ENCODE assay signal across 8 cellular contexts in the genomic region with DNA sequence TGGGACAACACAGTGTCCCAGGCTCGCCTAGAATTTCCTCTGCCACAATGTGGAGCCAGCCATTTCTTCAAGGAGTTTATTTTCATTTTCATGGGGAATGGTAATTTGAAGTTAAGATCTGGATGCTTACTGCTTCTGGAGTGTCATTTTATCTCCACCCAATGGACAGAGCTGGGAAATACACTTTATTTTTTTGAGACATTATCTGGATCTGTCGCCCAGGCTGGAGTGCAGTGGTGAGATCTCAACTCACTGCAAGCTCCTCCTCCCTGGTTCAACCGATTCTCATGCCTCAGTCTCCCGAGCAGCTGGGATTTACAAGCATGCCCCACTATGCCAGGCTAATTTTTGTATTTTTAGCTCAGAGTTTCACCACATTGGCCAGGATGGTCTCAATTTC. TPM values are rescaled to one million over a fixed set of nuclear protein-coding genes. Genes with fewer than 3 reads are reported as not detected.
DNase-seq lines count a peak whose midpoint lies in the region; ATAC-seq and TF ChIP-seq lines count a peak whose summit lies in the region.

No MANE protein-coding gene starts in this region.

- peaks cover 7% of the 10 kb centered on the region for H3K36me3 Mint-ChIP-seq in CD8-positive, alpha-beta T cell
- H3K36me3 Mint-ChIP-seq in activated B cell treated with CpG ODN at 0.5 μM for 24 hours (ENCODE audit: low read depth) (peaks cover 4% of the 10 kb centered on the region), osteocyte (ENCODE audit: unreplicated experiment) (peaks cover 2% of the 10 kb centered on the region)

- H3K4me3 ChIP-seq in CD8-positive, alpha-beta T cell (ENCODE audit: low read depth, low read length), result no peak overlapping the region
- H3K4me3 ChIP-seq in effector memory CD4-positive, alpha-beta T cell (ENCODE audit: insufficient read depth, low read depth, low read length, poor library complexity, severe bottlenecking), result no peak overlapping the region
- no peak overlapping the region for H3K4me3 ChIP-seq in suprapubic skin

- TF ChIP-seq EP300 in suprapubic skin (IDR thresholded peaks at IDR 0.05), result no peak

- H3K36me3 ChIP-seq in CD8-positive, alpha-beta T cell (ENCODE audit: insufficient read depth, low read length), result no peaks in the 10 kb centered on the region
- H3K36me3 ChIP-seq in KOPT-K1 (ENCODE audit: insufficient read depth, low read length) (no peaks in the 10 kb centered on the region), suprapubic skin (no peaks in the 10 kb centered on the region)
- H3K36me3 ChIP-seq in effector memory CD4-positive, alpha-beta T cell (ENCODE audit: control insufficient read depth, insufficient read depth, low read length), result no peaks in the 10 kb centered on the region

- H3K4me1 ChIP-seq in CD8-positive, alpha-beta T cell (ENCODE audit: insufficient read depth, low read length), result no peaks in the 10 kb centered on the region
- H3K4me1 ChIP-seq in effector memory CD4-positive, alpha-beta T cell (ENCODE audit: control insufficient read depth, insufficient read depth, low read length, poor library complexity, severe bottlenecking), result peaks cover 10% of the 10 kb centered on the region
- no peaks in the 10 kb centered on the region for H3K4me1 ChIP-seq in suprapubic skin

- H3K4me3 Mint-ChIP-seq in CD8-positive, alpha-beta T cell, result no peak overlapping the region
- H3K4me3 Mint-ChIP-seq in activated B cell treated with CpG ODN at 0.5 μM for 24 hours (no peak overlapping the region), osteocyte (ENCODE audit: unreplicated experiment) (no peak overlapping the region)

- no peak overlapping the region for H3K27ac ChIP-seq in CD8-positive, alpha-beta T cell (ENCODE audit: low read depth, low read length)
- peak overlapping the region; percentile 69 for H3K27ac ChIP-seq in KOPT-K1 (ENCODE audit: low read depth, low read length, poor library complexity, severe bottlenecking)
- no peak overlapping the region for H3K27ac ChIP-seq in effector memory CD4-positive, alpha-beta T cell (ENCODE audit: insufficient read depth, low read length, poor library complexity, severe bottlenecking)
- no peak overlapping the region for H3K27ac ChIP-seq in suprapubic skin

- POLR2A ChIA-PET in CD8-positive, alpha-beta T cell (lab: Charles Lee), result no interaction called here
- POLR2A ChIA-PET in activated B cell treated with CpG ODN at 0.5 μM for 24 hours (lab: Charles Lee), result interaction anchor here (0.7 to 2.1 kb wide), 11 partner anchors 12 to 390 kb away, joined by 3 to 13 read pairs (median 3); partner anchors contain the start of genes ADAM19, C5orf52 and THG1L

- H3K9me3 ChIP-seq in CD8-positive, alpha-beta T cell (ENCODE audit: low read length), result no peaks in the 10 kb centered on the region
- no peaks in the 10 kb centered on the region for H3K9me3 ChIP-seq in KOPT-K1 (ENCODE audit: insufficient read depth, low read length, poor library complexity, severe bottlenecking)
- no peaks in the 10 kb centered on the region for H3K9me3 ChIP-seq in effector memory CD4-positive, alpha-beta T cell (ENCODE audit: control insufficient read depth, low read length)
- H3K9me3 ChIP-seq in suprapubic skin, result no peaks in the 10 kb centered on the region

- DNase-seq in CD8-positive, alpha-beta T cell, result peak in 1 of 7 experiments; percentile 17
- DNase-seq in activated B cell treated with CpG ODN at 0.5 μM for 24 hours (no peak), germinal center (ENCODE audit: low spot score) (peak; percentile 47), osteocyte (ENCODE audit: extremely low spot score, unreplicated experiment) (no peak), suprapubic skin (ENCODE audit: low spot score in 2 of 2) (no peak)
- DNase-seq in effector memory CD4-positive, alpha-beta T cell, result no peak

- 2% methylated on average over 4 of the region's 4 CpGs for WGBS in suprapubic skin

- peaks cover 12% of the 10 kb centered on the region for H3K4me1 Mint-ChIP-seq in CD8-positive, alpha-beta T cell (ENCODE audit: low read depth)
- peaks cover 18% of the 10 kb centered on the region for H3K4me1 Mint-ChIP-seq in activated B cell treated with CpG ODN at 0.5 μM for 24 hours
- peaks cover 18% of the 10 kb centered on the region for H3K4me1 Mint-ChIP-seq in osteocyte (ENCODE audit: unreplicated experiment)

- H3K9me3 Mint-ChIP-seq in CD8-positive, alpha-beta T cell, result no peaks in the 10 kb centered on the region
- H3K9me3 Mint-ChIP-seq in activated B cell treated with CpG ODN at 0.5 μM for 24 hours (peaks cover 5% of the 10 kb centered on the region), osteocyte (ENCODE audit: unreplicated experiment) (peaks cover 4% of the 10 kb centered on the region)

- H3K27me3 Mint-ChIP-seq in CD8-positive, alpha-beta T cell (ENCODE audit: low read depth), result no peaks in the 10 kb centered on the region
- no peaks in the 10 kb centered on the region for H3K27me3 Mint-ChIP-seq in activated B cell treated with CpG ODN at 0.5 μM for 24 hours
- H3K27me3 Mint-ChIP-seq in osteocyte (ENCODE audit: unreplicated experiment), result no peaks in the 10 kb centered on the region

- H3K27me3 ChIP-seq in CD8-positive, alpha-beta T cell (ENCODE audit: insufficient read depth, low read length), result no peaks in the 10 kb centered on the region
- H3K27me3 ChIP-seq in effector memory CD4-positive, alpha-beta T cell (replicated peaks; ENCODE audit: control insufficient read depth, insufficient read depth, low read length, poor library complexity, severe bottlenecking), result no peaks in the 10 kb centered on the region
- no peaks in the 10 kb centered on the region for H3K27me3 ChIP-seq in suprapubic skin

- CTCF ChIA-PET in CD8-positive, alpha-beta T cell (lab: Charles Lee), result interaction anchor here (0.6 to 6.0 kb wide), 13 partner anchors 10 to 383 kb away, joined by 3 to 28 read pairs (median 3); partner anchors contain the start of gene LSM11
- CTCF ChIA-PET in activated B cell treated with CpG ODN at 0.5 μM for 24 hours (lab: Charles Lee), result interaction anchor here (0.6 to 4.7 kb wide), 42 partner anchors 9 to 395 kb away, joined by 3 to 46 read pairs (median 4); partner anchors contain the start of genes C5orf52, LSM11, NIPAL4 and SOX30

- TF ChIP-seq POLR2A in suprapubic skin (IDR thresholded peaks at IDR 0.05), result no peak

- ATAC-seq in CD8-positive, alpha-beta T cell, result peak; percentile 77
- ATAC-seq in GM18511 (IDR thresholded peaks at IDR 0.05; ENCODE audit: unreplicated experiment) (peak; percentile 65), activated B cell treated with CpG ODN at 0.5 μM for 24 hours (ENCODE audit: low read depth) (peak; percentile 95)

- intact Hi-C loops in CD8-positive, alpha-beta T cell (cut with DNase I, micrococcal nuclease), result loop anchor here (1.0 to 2.0 kb wide), 3 partner anchors 287 to 390 kb away; no protein-coding TSS in a partner anchor
- intact Hi-C loops in activated B cell treated with CpG ODN at 0.5 μM for 24 hours (cut with micrococcal nuclease), result loop anchor here (1.0 to 5.0 kb wide), 10 partner anchors 13 to 390 kb away; partner anchors contain the start of genes LSM11, SOX30 and THG1L

- no peak overlapping the region for H3K27ac Mint-ChIP-seq in CD8-positive, alpha-beta T cell
- H3K27ac Mint-ChIP-seq in activated B cell treated with CpG ODN at 0.5 μM for 24 hours (peak overlapping the region; percentile 41), osteocyte (ENCODE audit: unreplicated experiment) (peak overlapping the region; percentile 56)

- peak; percentile 36 for TF ChIP-seq CTCF in CD8-positive, alpha-beta T cell (IDR thresholded peaks at IDR 0.05)
- TF ChIP-seq CTCF in activated B cell treated with CpG ODN at 0.5 μM for 24 hours (IDR thresholded peaks at IDR 0.05) (no peak), osteocyte (IDR thresholded peaks at IDR 0.05) (peak; percentile 73), suprapubic skin (IDR thresholded peaks at IDR 0.05) (peak in 1 of 2 donors; percentile 37)

RNA-seq across cellular contexts. Expression of gene THG1L, which starts 12.7 kb away (rescaled TPM):
- 1 to 10 TPM; 6.9 to 7.1 TPM for total RNA-seq in CD8-positive, alpha-beta T cell
- 25.6 and 28.9 TPM in 2 replicates for total RNA-seq in activated B cell treated with CpG ODN at 0.5 μM for 24 hours
- total RNA-seq in osteocyte, result 14.6 and 15.6 TPM in 2 replicates
- total RNA-seq in suprapubic skin, result 10 to 100 TPM in 2 of 4 donors, 1 to 10 TPM in 2; 5.1 to 14.5 (median 11.0) TPM

RNA-seq across cellular contexts. Expression of gene LSM11, which starts 25.0 kb away (rescaled TPM):
- total RNA-seq in CD8-positive, alpha-beta T cell, result under 1 TPM; 0.44 to 0.65 TPM
- total RNA-seq in activated B cell treated with CpG ODN at 0.5 μM for 24 hours (4.6 and 5.0 TPM in 2 replicates), osteocyte (7.2 TPM in 2 replicates), suprapubic skin (1 to 10 TPM; 2.9 to 5.2 (median 3.6) TPM)

RNA-seq across cellular contexts. Expression of gene C5orf52, which starts 47.2 kb away (rescaled TPM):
- not detected for total RNA-seq in CD8-positive, alpha-beta T cell
- total RNA-seq in activated B cell treated with CpG ODN at 0.5 μM for 24 hours, result not detected in 2 replicates
- not detected in 2 replicates for total RNA-seq in osteocyte
- total RNA-seq in suprapubic skin, result not detected
